Comparison of ENCODE assay signal across 26 cellular contexts in the genomic region with DNA sequence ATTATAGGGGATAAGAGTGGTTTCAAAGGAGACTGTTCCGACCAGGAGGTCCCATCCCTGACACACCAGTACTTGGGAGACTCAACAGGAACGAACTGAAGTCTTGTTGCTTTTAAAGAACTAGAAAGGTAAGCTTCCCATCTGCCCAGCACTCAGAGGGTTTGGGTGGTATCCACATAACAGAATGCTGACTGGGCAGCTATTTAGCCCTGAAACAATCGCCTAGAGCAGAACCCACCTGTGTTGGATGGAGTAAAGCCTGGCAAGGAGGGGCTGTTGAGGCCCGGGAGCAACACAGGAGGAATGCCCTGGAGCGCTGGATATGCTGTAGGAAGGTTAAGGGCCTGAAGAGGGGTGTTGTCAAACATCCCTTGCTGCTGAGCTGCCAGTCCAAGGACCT.
"Had no signal": no experiment of that assay in that cellular context is flagged by ENCODE, and none has a peak within 500 bp of the region (broad histone marks: within the 10 kb centered on the region; RNA-seq: fewer than 3 reads in every experiment).

No MANE protein-coding gene starts in this region.

- FAIRE-seq: colon, endometrium, endothelial cell of umbilical vein, frontal cortex had no signal

- ATAC-seq: effector memory CD8-positive, alpha-beta T cell; esophagus mucosa; foreskin keratinocyte; gastrocnemius medialis; gastroesophageal sphincter; heart right ventricle had no signal

- H3K9me3 ChIP-seq: colonic mucosa, esophagus squamous epithelium, gastrocnemius medialis, gastroesophageal sphincter, heart right ventricle had no signal

- H3K4me1 ChIP-seq: colonic mucosa, foreskin keratinocyte had no signal

- H3K27me3 ChIP-seq: colonic mucosa, dorsolateral prefrontal cortex, esophagus squamous epithelium, foreskin keratinocyte, gastrocnemius medialis, gastroesophageal sphincter, heart right ventricle had no signal

- DNase-seq: colonic mucosa; cortex of kidney; dermis blood vessel endothelial cell; dorsolateral prefrontal cortex; effector CD4-positive, alpha-beta T cell; effector CD8-positive, alpha-beta T cell; effector memory CD4-positive, alpha-beta T cell; effector memory CD8-positive, alpha-beta T cell; endodermal cell; erythroblast; esophagus squamous epithelium; foreskin fibroblast; foreskin keratinocyte; foreskin melanocyte; gastrocnemius medialis; glutamatergic neuron; head of caudate nucleus; heart right ventricle had no signal

- H3K4me3 ChIP-seq: colonic mucosa, coronary artery, dorsolateral prefrontal cortex, esophagus squamous epithelium, gastrocnemius medialis, gastroesophageal sphincter, heart right ventricle had no signal

- H3K27ac ChIP-seq: colonic mucosa, coronary artery, dorsolateral prefrontal cortex, epithelial cell of prostate, esophagus squamous epithelium, foreskin keratinocyte, gastrocnemius medialis, gastroesophageal sphincter, heart right ventricle had no signal

- H3K36me3 ChIP-seq: colonic mucosa had no signal
